Comparison of ENCODE assay signal across 17 cellular contexts in the genomic region with DNA sequence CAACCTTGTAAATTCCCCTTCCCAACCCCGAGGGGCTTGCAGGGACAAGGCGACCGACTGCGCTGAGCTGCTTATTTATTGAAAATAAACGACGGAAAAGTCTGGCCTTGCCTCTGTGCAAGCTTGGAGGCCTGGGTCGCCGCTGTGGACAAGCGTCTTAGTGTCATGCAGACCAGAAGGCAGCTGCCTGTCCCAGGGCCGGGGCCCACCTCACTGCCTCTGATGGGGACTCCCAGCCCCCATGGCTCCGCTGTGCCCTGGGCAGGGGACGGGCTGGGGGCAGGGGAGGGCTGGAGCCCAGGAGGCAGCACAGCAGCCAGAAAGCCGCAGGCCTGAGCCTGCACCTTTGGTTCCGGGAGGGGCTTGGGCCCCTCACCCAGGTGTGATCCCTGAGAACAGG.
DNase-seq lines count a peak whose midpoint lies in the region; ATAC-seq and TF ChIP-seq lines count a peak whose summit lies in the region.
"Had no signal": no experiment of that assay in that cellular context is flagged by ENCODE, and none has a peak within 500 bp of the region (broad histone marks: within the 10 kb centered on the region; RNA-seq: fewer than 3 reads in every experiment).

No MANE protein-coding gene starts in this region.

- no peaks in the 10 kb centered on the region for H3K36me3 Mint-ChIP-seq in nephron progenitor cell (ENCODE audit: low read depth)

- peaks cover 3% of the 10 kb centered on the region for H3K27me3 Mint-ChIP-seq in nephron progenitor cell (ENCODE audit: low read depth, poor library complexity)
- H3K27me3 Mint-ChIP-seq: IgD-negative memory B cell had no signal

- H3K9me3 ChIP-seq in BLaER1 treated with 17β-estradiol and CSF1 and Interleukin-3, amounts not matched to agents 10 nM and 100 nM (replicated peaks in 1 of 11), result no peaks in the 10 kb centered on the region
- H3K9me3 ChIP-seq in NT2/D1 (ENCODE audit: insufficient read depth, low read length), result no peaks in the 10 kb centered on the region
- H3K9me3 ChIP-seq: BE2C had no signal

- H4K20me1 ChIP-seq in BLaER1 treated with 17β-estradiol and CSF1 and Interleukin-3, amounts not matched to agents 10 nM and 100 nM, result peaks cover 0 to 22% (median 0%) of the 10 kb centered on the region in 11 experiments; a peak in 3 of 22 replicates

- peaks cover 17 to 77% (median 62%) of the 10 kb centered on the region in 10 experiments for H3K4me1 ChIP-seq in BLaER1 treated with 17β-estradiol and CSF1 and Interleukin-3, amounts not matched to agents 10 nM and 100 nM
- peaks cover 13% of the 10 kb centered on the region for H3K4me1 ChIP-seq in NT2/D1 (ENCODE audit: insufficient read depth, insufficient read length)
- H3K4me1 ChIP-seq: BE2C had no signal

- H3K27ac ChIP-seq in BLaER1 treated with 17β-estradiol and CSF1 and Interleukin-3, amounts not matched to agents 10 nM and 100 nM, result peak overlapping the region in 5 of 11 experiments; percentile 3 to 80 (median 49); a peak in 6 of 22 replicates

- peaks cover 11% of the 10 kb centered on the region for H3K4me1 Mint-ChIP-seq in nephron progenitor cell
- H3K4me1 Mint-ChIP-seq: CD14-positive monocyte, GM23338 had no signal

- H3K9me3 Mint-ChIP-seq in nephron progenitor cell, result no peaks in the 10 kb centered on the region
- H3K9me3 Mint-ChIP-seq: CD14-positive monocyte; CD8-positive, alpha-beta T cell; GM23338; HFFc6; IgD-negative memory B cell had no signal

- no peak overlapping the region for H3K4me3 Mint-ChIP-seq in nephron progenitor cell
- H3K4me3 Mint-ChIP-seq: CD14-positive monocyte; CD8-positive, alpha-beta T cell; GM23338; HFFc6; IgD-negative memory B cell had no signal

- H3K27me3 ChIP-seq in BLaER1 treated with 17β-estradiol and CSF1 and Interleukin-3, amounts not matched to agents 10 nM and 100 nM, result no peaks in the 10 kb centered on the region
- no peaks in the 10 kb centered on the region for H3K27me3 ChIP-seq in NT2/D1 (ENCODE audit: insufficient read depth, insufficient read length)
- H3K27me3 ChIP-seq: BE2C had no signal

- ATAC-seq in HG03135 (IDR thresholded peaks at IDR 0.05; ENCODE audit: unreplicated experiment) (no peak), HG03108 (IDR thresholded peaks at IDR 0.05; ENCODE audit: unreplicated experiment) (no peak)
- ATAC-seq: CD8-positive, alpha-beta T cell; HCT116 had no signal

- no peak for DNase-seq in NT2/D1 (ENCODE audit: low read depth, low spot score)
- DNase-seq in nephron progenitor cell, result no peak
- no peak for DNase-seq in NCI-H69 (lab: John Stamatoyannopoulos, UW)
- DNase-seq: ACHN; BE2C; Calu3; CD8-positive, alpha-beta T cell; DMS79 treated with DMSO at 0.1 percent for 48 hours; GF-D8; HFFc6 had no signal

- peak overlapping the region; percentile 79 for H3K27ac Mint-ChIP-seq in nephron progenitor cell
- H3K27ac Mint-ChIP-seq: CD14-positive monocyte; CD8-positive, alpha-beta T cell; GM23338; HFFc6; IgD-negative memory B cell had no signal

- H3K36me3 ChIP-seq in BLaER1 treated with 17β-estradiol and CSF1 and Interleukin-3, amounts not matched to agents 10 nM and 100 nM, result peaks cover 48 to 60% (median 50%) of the 10 kb centered on the region in 11 experiments
- H3K36me3 ChIP-seq in NT2/D1 (ENCODE audit: insufficient read depth, insufficient read length, low read length), result peaks cover 35% of the 10 kb centered on the region
- H3K36me3 ChIP-seq: BE2C had no signal

- no peak for TF ChIP-seq CTCF in nephron progenitor cell (IDR thresholded peaks at IDR 0.05)

- peak overlapping the region in 8 of 11 experiments; percentile 76 to 89 (median 84); a peak in 12 of 22 replicates for H3K4me2 ChIP-seq in BLaER1 treated with 17β-estradiol and CSF1 and Interleukin-3, amounts not matched to agents 10 nM and 100 nM
- H3K4me2 ChIP-seq: GM23338 had no signal

- peak overlapping the region in 6 of 11 experiments; percentile 16 to 75 (median 40); a peak in 8 of 22 replicates for H3K9ac ChIP-seq in BLaER1 treated with 17β-estradiol and CSF1 and Interleukin-3, amounts not matched to agents 10 nM and 100 nM
- peak overlapping the region; percentile 50 for H3K9ac ChIP-seq in NT2/D1 (ENCODE audit: insufficient read length, low read depth)

- no peak overlapping the region for H3K4me3 ChIP-seq in BLaER1 treated with 17β-estradiol and CSF1 and Interleukin-3, amounts not matched to agents 10 nM and 100 nM
- no peak overlapping the region for H3K4me3 ChIP-seq in NT2/D1 (ENCODE audit: insufficient read length, low read depth)
- H3K4me3 ChIP-seq: GM23338 had no signal
